In the genomic region with DNA sequence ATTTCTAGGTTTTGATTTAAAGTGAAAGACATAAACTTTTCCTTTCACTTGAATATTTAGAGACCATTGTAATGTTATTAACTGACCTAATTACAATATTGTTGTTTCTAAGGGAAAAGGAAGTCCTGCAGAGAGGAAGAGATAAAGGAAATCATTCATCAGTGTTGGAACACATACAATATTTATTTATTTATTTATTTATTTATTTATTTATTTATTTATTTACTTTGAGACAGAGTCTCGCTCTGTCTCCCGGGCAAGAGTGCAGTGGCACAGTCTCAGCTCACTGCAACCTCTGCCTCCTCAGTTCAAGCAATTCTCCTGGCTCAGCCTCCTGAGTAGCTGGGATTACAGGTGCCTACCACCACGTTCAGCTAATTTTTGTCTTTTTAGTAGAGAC, we compare ENCODE assay signal across 6 cellular contexts.
DNase-seq lines count a peak whose midpoint lies in the region; ATAC-seq, FAIRE-seq and TF ChIP-seq lines count a peak whose summit lies in the region.
"Not testable (repeated sequence)": the region's sequence is repeated elsewhere in the genome, so short reads cannot be mapped to it uniquely, and the experiment has no call there.

No MANE protein-coding gene starts in this region.

- not testable (repeated sequence) for H2BK5ac ChIP-seq in H9 (ENCODE audit: insufficient read length, low read length)

- H3K36me3 ChIP-seq in A673 (ENCODE audit: insufficient read depth, low read length, poor library complexity, severe bottlenecking); GM23338 (ENCODE audit: insufficient read depth); HEK293 (ENCODE audit: control insufficient read depth in 2 of 2, insufficient read depth in 1 of 2, low read length in 2 of 2); SK-N-MC (ENCODE audit: insufficient read depth, low read length): not testable (repeated sequence)

- H3K56ac ChIP-seq in H9 (ENCODE audit: insufficient read length, low read depth, low read length), result not testable (repeated sequence)

- H3K4ac ChIP-seq in H9 (ENCODE audit: low read depth, low read length), result not testable (repeated sequence)

- H3K9me2 ChIP-seq in GM23338 (ENCODE audit: insufficient read depth), result not testable (repeated sequence)

- TF ChIP-seq POLR2A in A549 (IDR thresholded peaks at IDR 0.05; ENCODE audit: low read length), result not testable (repeated sequence)

- not testable (repeated sequence) for DNase-seq in A549 (ENCODE audit: low read depth in 1 of 2, low spot score in 1 of 2); GM23338 (ENCODE audit: low spot score); H9; SK-N-MC (ENCODE audit: low read depth, low spot score)
- DNase-seq in A673 (ENCODE audit: low spot score), result peak; percentile 12

- not testable (repeated sequence) for H4K8ac ChIP-seq in H9 (replicated peaks; ENCODE audit: insufficient read length, low read depth, low read length)

- POLR2A ChIA-PET in A549 (lab: Yijun Ruan, JAX); A673 (lab: Charles Lee; ENCODE audit: low non-redundant PET); HEK293 (lab: Yijun Ruan, JAX): not testable (repeated sequence)

- TF ChIP-seq CTCF in A549 (IDR thresholded peaks at IDR 0.05); A673 (conservative IDR thresholded peaks at IDR 0.05; ENCODE audit: low read depth, low read length); GM23338 (conservative IDR thresholded peaks at IDR 0.05; ENCODE audit: low read depth in 2 of 2); H9 (conservative IDR thresholded peaks at IDR 0.05); HEK293 (tag by site-specific recombination; IDR thresholded peaks at IDR 0.05): not testable (repeated sequence)

- not testable (repeated sequence) for H3K4me2 ChIP-seq in A549; GM23338; H9 (ENCODE audit: insufficient read depth, insufficient read length, low read length)

- intact Hi-C loops in A673 (cut with micrococcal nuclease; ENCODE audit: unreplicated experiment), result not testable (repeated sequence)

- not testable (repeated sequence) for H3K9ac ChIP-seq in H9 (ENCODE audit: extremely low read depth, insufficient read length, low read length); SK-N-MC (ENCODE audit: insufficient read length)

- not testable (repeated sequence) for H2BK12ac ChIP-seq in H9 (ENCODE audit: insufficient read length, low read depth, low read length)

- H3K4me1 Mint-ChIP-seq in GM23338 (peaks cover 21% of the 10 kb centered on the region), H9 (peaks cover 12 to 15% of the 10 kb centered on the region in 2 experiments)

- H3K9me3 Mint-ChIP-seq in GM23338, H9: not testable (repeated sequence)

- not testable (repeated sequence) for H3K4me1 ChIP-seq in A549; A673 (ENCODE audit: insufficient read depth, low read length, poor library complexity, severe bottlenecking); H9 (ENCODE audit: insufficient read depth, low read length); HEK293 (ENCODE audit: control insufficient read depth, insufficient read depth, low read length)
- peaks cover 22% of the 10 kb centered on the region for H3K4me1 ChIP-seq in GM23338 (ENCODE audit: insufficient read depth)

- H4K5ac ChIP-seq in H9 (ENCODE audit: insufficient read length, low read depth, low read length), result not testable (repeated sequence)

- not testable (repeated sequence) for H3K14ac ChIP-seq in H9 (ENCODE audit: insufficient read depth, low read length)

- not testable (repeated sequence) for H3K36me3 Mint-ChIP-seq in GM23338 (ENCODE audit: low read depth); H9 (ENCODE audit: insufficient read depth in 1 of 3, low read depth in 3 of 3)

- not testable (repeated sequence) for TF ChIP-seq RAD21 in A549 (conservative IDR thresholded peaks at IDR 0.05 in 1 of 2, IDR thresholded peaks at IDR 0.05 in 1 of 2)

- H2AFZ ChIP-seq in GM23338; H9 (ENCODE audit: low read length): not testable (repeated sequence)

- not testable (repeated sequence) for H2BK120ac ChIP-seq in H9 (ENCODE audit: low read depth, low read length, poor library complexity, severe bottlenecking)

- H3K27ac Mint-ChIP-seq in GM23338, result peak overlapping the region; percentile 88
- H3K27ac Mint-ChIP-seq in H9, result peak overlapping the region in 2 of 3 experiments; percentile 35 to 52; a peak in 2 of 7 replicates

- H3K18ac ChIP-seq in H9 (ENCODE audit: insufficient read length, low read depth, low read length), result not testable (repeated sequence)

- H3K23me2 ChIP-seq in H9 (ENCODE audit: insufficient read length, low read depth, low read length, poor library complexity, severe bottlenecking), result not testable (repeated sequence)

- CTCF ChIA-PET in A549 (lab: Yijun Ruan, JAX); A673 (lab: Charles Lee); HEK293 (lab: Yijun Ruan, JAX): not testable (repeated sequence)

- not testable (repeated sequence) for H2BK20ac ChIP-seq in H9 (ENCODE audit: low read depth, low read length, poor library complexity, severe bottlenecking)

- not testable (repeated sequence) for H3T11ph ChIP-seq in H9 (ENCODE audit: low read length)

- not testable (repeated sequence) for H3K4me3 ChIP-seq in A549; A673 (ENCODE audit: low read depth, low read length, poor library complexity, severe bottlenecking); GM23338; HEK293 (ENCODE audit: low read depth, low read length); SK-N-MC

- not testable (repeated sequence) for H3K79me2 ChIP-seq in GM23338 (replicated peaks; ENCODE audit: insufficient read depth); H9 (ENCODE audit: insufficient read depth, low read length)

- not testable (repeated sequence) for ATAC-seq in A549, GM23338

- 6% methylated on average over 3 of the region's 3 CpGs for WGBS in A549 (ENCODE audit: missing lambda C conversion rate)
- no CpG with 5 or more reads among the region's 3 CpGs for WGBS in H9 (ENCODE audit: extremely low coverage, insufficient read length, low lambda C conversion rate)

- H3K79me1 ChIP-seq in H9 (ENCODE audit: insufficient read depth, low read depth, low read length, poor library complexity, severe bottlenecking), result not testable (repeated sequence)

- H3K27me3 Mint-ChIP-seq in GM23338 (ENCODE audit: insufficient read depth, low read depth, poor library complexity); H9 (ENCODE audit: low read depth): not testable (repeated sequence)

- H4K91ac ChIP-seq in H9 (ENCODE audit: insufficient read length, low read depth, low read length), result not testable (repeated sequence)

- not testable (repeated sequence) for H2AK5ac ChIP-seq in H9 (ENCODE audit: insufficient read length, low read length)

- not testable (repeated sequence) for H3F3A ChIP-seq in GM23338 (replicated peaks; ENCODE audit: low read depth)

- not testable (repeated sequence) for TF ChIP-seq EP300 in A549 (IDR thresholded peaks at IDR 0.05)

- H3K27me3 ChIP-seq in A673 (replicated peaks; ENCODE audit: insufficient read depth, low read depth, low read length, poor library complexity); GM23338 (ENCODE audit: insufficient read depth); H9 (ENCODE audit: insufficient read depth, low read length): not testable (repeated sequence)

- BruUV-seq in A673 (replicated peaks; lab: Mats Ljungman, UMichigan), result not testable (repeated sequence)

- not testable (repeated sequence) for H3K23ac ChIP-seq in H9 (ENCODE audit: insufficient read length, low read depth, low read length)

- not testable (repeated sequence) for H3K27ac ChIP-seq in A549; A673 (ENCODE audit: low read depth, low read length, poor library complexity, severe bottlenecking); GM23338 (ENCODE audit: low read depth); H9 (ENCODE audit: insufficient read length, low read depth, low read length); HEK293 (ENCODE audit: extremely low read depth, low read depth, low read length)
- H3K27ac ChIP-seq in SK-N-MC, result 0 out of 2 replicates have a peak overlapping the region, but pooled peaks have one; percentile 12

- H3K9me3 ChIP-seq in A549; A673 (ENCODE audit: low read depth, low read length, poor library complexity, severe bottlenecking); H9 (ENCODE audit: control insufficient read depth, low read depth, low read length); HEK293 (ENCODE audit: control insufficient read depth, insufficient read depth, low read depth, low read length); SK-N-MC (ENCODE audit: low read depth, low read length): not testable (repeated sequence)

- H4K20me1 ChIP-seq in GM23338 (replicated peaks; ENCODE audit: insufficient read depth); H9 (ENCODE audit: control insufficient read depth, insufficient read depth, insufficient read length): not testable (repeated sequence)

- not testable (repeated sequence) for H3K4me3 Mint-ChIP-seq in GM23338, H9

- not testable (repeated sequence) for H2BK15ac ChIP-seq in H9 (ENCODE audit: low read depth, low read length)

- not testable (repeated sequence) for FAIRE-seq in A549 (lab: Jason Lieb, UNC)

TF ChIP-seq in A549, 52 proteins besides CTCF, POLR2A, EP300 and RAD21:
- TF ChIP-seq ZC3H11A (IDR thresholded peaks at IDR 0.05), result peak; percentile 58

TF ChIP-seq in HEK293, 187 proteins besides CTCF, POLR2A, EP300 and RAD21 (continues in another document):
- TF ChIP-seq ZBTB8A (tag by site-specific recombination; IDR thresholded peaks at IDR 0.05) (peak; percentile 22; the same call in 1 of the 2 replicates), ZNF140 (tag by site-specific recombination; IDR thresholded peaks at IDR 0.05) (peak; percentile 36; the same call in 1 of the 2 replicates), ZNF555 (tag by site-specific recombination; conservative IDR thresholded peaks at IDR 0.05) (peak; percentile 60), ZNF394 (tag by site-specific recombination; IDR thresholded peaks at IDR 0.05; ENCODE audit: borderline replicate concordance) (peak; percentile 78; the same call in 1 of the 2 replicates), ZNF623 (tag by site-specific recombination; IDR thresholded peaks at IDR 0.05) (peak; percentile 49), ZNF426 (tag by site-specific recombination; IDR thresholded peaks at IDR 0.05) (peak; percentile 64)
